Comparison of ENCODE assay signal across 9 cellular contexts in genomic region chrX:131729295-131729694, GRCh38.
DNase-seq lines count a peak whose midpoint lies in the region; ATAC-seq, FAIRE-seq and TF ChIP-seq lines count a peak whose summit lies in the region.
"Had no signal": no experiment of that assay in that cellular context is flagged by ENCODE, and none has a peak within 500 bp of the region (broad histone marks: within the 10 kb centered on the region; RNA-seq: fewer than 3 reads in every experiment).

No MANE protein-coding gene starts in this region.

- intact Hi-C loops in cardiac septum (cut with DNase I) (no loop called here), left ventricle myocardium superior (cut with micrococcal nuclease) (no loop called here)

- H3K36me3 Mint-ChIP-seq in stimulated activated effector memory CD8-positive, alpha-beta T cell treated with anti-CD3 and anti-CD28 coated beads, Interleukin-12 subunit alpha, Interleukin-12 subunit beta, amount 100 ng/mL, for 72 hours, result no peaks in the 10 kb centered on the region

- TF ChIP-seq CTCF in fibroblast of the aortic adventitia (IDR thresholded peaks at IDR 0.05; ENCODE audit: insufficient read depth, low read length), result peak; percentile 30

- H3K4me3 ChIP-seq in fibroblast of the aortic adventitia (ENCODE audit: low read depth, low read length), result peak overlapping the region; percentile 62

- ATAC-seq in left ventricle myocardium superior, result no peak
- ATAC-seq in stimulated activated effector memory CD8-positive, alpha-beta T cell treated with anti-CD3 and anti-CD28 coated beads, Interleukin-12 subunit alpha, Interleukin-12 subunit beta, amount 100 ng/mL, for 72 hours, result no peak

- H3K4me3 Mint-ChIP-seq in stimulated activated effector memory CD8-positive, alpha-beta T cell treated with anti-CD3 and anti-CD28 coated beads, Interleukin-12 subunit alpha, Interleukin-12 subunit beta, amount 100 ng/mL, for 72 hours, result no peak overlapping the region
- H3K4me3 Mint-ChIP-seq: brain had no signal

- FAIRE-seq in urothelium cell line (lab: Jason Lieb, UNC) (no peak), H54 (lab: Jason Lieb, UNC) (no peak)

- H3K4me1 Mint-ChIP-seq in stimulated activated effector memory CD8-positive, alpha-beta T cell treated with anti-CD3 and anti-CD28 coated beads, Interleukin-12 subunit alpha, Interleukin-12 subunit beta, amount 100 ng/mL, for 72 hours, result no peaks in the 10 kb centered on the region
- H3K4me1 Mint-ChIP-seq: brain had no signal

- no peak for TF ChIP-seq POLR2A in H54 (IDR thresholded peaks at IDR 0.05; ENCODE audit: low read depth, low read length)

- DNase-seq in cardiac septum (ENCODE audit: low spot score) (peak; percentile 91), left ventricle myocardium superior (no peak), NCI-H748 (lab: John Stamatoyannopoulos, UW; ENCODE audit: unreplicated experiment) (peak; percentile 88), fibroblast of the aortic adventitia (ENCODE audit: low read depth) (peak; percentile 94), urothelium cell line (ENCODE audit: low spot score) (peak; percentile 48), putamen (ENCODE audit: low spot score) (no peak), H54 (ENCODE audit: insufficient read length, low spot score) (no peak)
- no peak for DNase-seq in stimulated activated effector memory CD8-positive, alpha-beta T cell treated with anti-CD3 and anti-CD28 coated beads, Interleukin-12 subunit alpha, Interleukin-12 subunit beta, amount 100 ng/mL, for 72 hours (ENCODE audit: low spot score in 2 of 2)

- peaks cover 4% of the 10 kb centered on the region for H3K9me3 Mint-ChIP-seq in stimulated activated effector memory CD8-positive, alpha-beta T cell treated with anti-CD3 and anti-CD28 coated beads, Interleukin-12 subunit alpha, Interleukin-12 subunit beta, amount 100 ng/mL, for 72 hours

- H3K27ac Mint-ChIP-seq in stimulated activated effector memory CD8-positive, alpha-beta T cell treated with anti-CD3 and anti-CD28 coated beads, Interleukin-12 subunit alpha, Interleukin-12 subunit beta, amount 100 ng/mL, for 72 hours, result no peak overlapping the region
- H3K27ac Mint-ChIP-seq: brain had no signal

Comparison
In these comparisons a context has a peak if more than half of its experiments do, and no peak if none do; other contexts are left out.
1. DNase-seq: peak in cardiac septum (single experiment), NCI-H748 (single experiment), fibroblast of the aortic adventitia (single experiment) and urothelium cell line (single experiment); none in left ventricle myocardium superior (single experiment), putamen (single experiment), stimulated activated effector memory CD8-positive, alpha-beta T cell treated with anti-CD3 and anti-CD28 coated beads, Interleukin-12 subunit alpha, Interleukin-12 subunit beta, amount 100 ng/mL, for 72 hours (0 of 2) and H54 (single experiment).